ENCODE assay signal across 8 cellular contexts in the genomic region with DNA sequence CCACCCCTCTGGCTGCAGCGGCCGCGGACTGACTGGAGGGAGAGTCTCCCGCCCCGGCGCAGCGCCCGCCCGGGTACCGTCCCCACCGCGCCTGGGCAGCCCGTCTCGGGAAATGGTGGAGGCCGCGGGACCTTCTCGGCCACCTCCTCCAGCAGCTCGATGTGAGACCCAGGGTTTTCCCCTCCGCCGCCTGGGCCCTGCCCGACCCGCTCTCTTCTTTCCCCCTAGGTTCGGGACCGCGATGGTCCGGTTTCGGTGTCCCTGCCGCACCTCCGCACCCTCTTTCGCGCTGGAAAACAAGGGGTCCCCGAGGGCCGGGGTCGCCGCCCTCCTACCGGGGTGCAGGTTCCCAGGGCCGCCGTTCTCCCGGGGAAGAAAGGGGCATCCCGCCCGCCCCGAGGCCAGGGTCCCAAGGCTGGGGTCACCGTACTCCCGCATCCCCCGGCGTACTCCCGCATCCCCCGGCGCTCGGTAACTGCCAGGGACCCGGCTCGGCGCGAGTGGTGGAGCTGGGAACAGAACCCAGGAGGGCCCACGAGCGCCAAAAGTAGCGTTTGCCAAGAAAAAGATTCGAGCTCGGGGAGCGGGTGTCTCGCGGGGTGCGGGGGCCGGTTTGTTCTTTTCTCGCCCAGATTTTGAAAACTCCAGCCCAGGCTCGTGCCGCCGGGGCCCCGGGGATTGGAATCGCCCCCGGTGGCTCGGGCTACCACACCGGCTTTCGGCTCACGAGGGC.
DNase-seq lines count a peak whose midpoint lies in the region; ATAC-seq and TF ChIP-seq lines count a peak whose summit lies in the region.

No MANE protein-coding gene starts in this region.

- H3K9me3 ChIP-seq in HUES48 (ENCODE audit: control insufficient read depth, insufficient read depth, low read length): no peaks in the 10 kb centered on the region

- peak overlapping the region; percentile 48 for H3K4me3 ChIP-seq in HUES48 (ENCODE audit: low read depth, low read length)
- H3K4me3 ChIP-seq in astrocyte of the spinal cord (ENCODE audit: low read depth, low read length): peak overlapping the region; percentile 95

- no peaks in the 10 kb centered on the region for H3K36me3 ChIP-seq in HUES48 (ENCODE audit: control insufficient read depth, insufficient read depth, low read length)

- DNase-seq in astrocyte of the spinal cord (ENCODE audit: low read depth, low spot score): no peak
- DNase-seq in iris pigment epithelial cell (ENCODE audit: low read depth): peak; percentile 16
- DNase-seq in stimulated activated CD8-positive, alpha-beta memory T cell treated with anti-CD3 and anti-CD28 coated beads, Interleukin-4, amount 100 ng/mL, for 48 hours: peak; percentile 40
- DNase-seq in SKM-1 treated with dmso at 0.1 percent for 144 hours (lab: John Stamatoyannopoulos, UW; ENCODE audit: unreplicated experiment): no peak

- H3K4me1 ChIP-seq in HUES48 (ENCODE audit: control insufficient read depth, insufficient read depth, low read length): peaks cover 35% of the 10 kb centered on the region

- in situ Hi-C loops in astrocyte of the spinal cord (cut with HindIII; ENCODE audit: low sequenced_read_pairs): no loop called here

- 0 out of 2 replicates have a peak overlapping the region, but pooled peaks have one; percentile 12 for H3K9ac ChIP-seq in HUES48 (ENCODE audit: low read depth, low read length)

- ATAC-seq in HG02852 (IDR thresholded peaks at IDR 0.05; ENCODE audit: unreplicated experiment): no peak
- no peak for ATAC-seq in HG03439 (IDR thresholded peaks at IDR 0.05; ENCODE audit: unreplicated experiment)

- TF ChIP-seq CTCF in 22Rv1 (IDR thresholded peaks at IDR 0.05) (no peak), astrocyte of the spinal cord (IDR thresholded peaks at IDR 0.05; ENCODE audit: low read depth, low read length) (no peak)

- peaks cover 75% of the 10 kb centered on the region for H3K27me3 ChIP-seq in HUES48 (ENCODE audit: control insufficient read depth, insufficient read depth, low read length)

- H3K27ac ChIP-seq in 22Rv1 (peak overlapping the region; percentile 100), HUES48 (ENCODE audit: low read depth, low read length) (peak overlapping the region; percentile 69)

Comparison
In these comparisons a context has a peak if more than half of its experiments do, and no peak if none do; other contexts are left out.
1. DNase-seq: peak in iris pigment epithelial cell (single experiment) and stimulated activated CD8-positive, alpha-beta memory T cell treated with anti-CD3 and anti-CD28 coated beads, Interleukin-4, amount 100 ng/mL, for 48 hours (single experiment); none in astrocyte of the spinal cord (single experiment) and SKM-1 treated with dmso at 0.1 percent for 144 hours (single experiment).